ENCODE assay signal across 24 cellular contexts in the genomic region with DNA sequence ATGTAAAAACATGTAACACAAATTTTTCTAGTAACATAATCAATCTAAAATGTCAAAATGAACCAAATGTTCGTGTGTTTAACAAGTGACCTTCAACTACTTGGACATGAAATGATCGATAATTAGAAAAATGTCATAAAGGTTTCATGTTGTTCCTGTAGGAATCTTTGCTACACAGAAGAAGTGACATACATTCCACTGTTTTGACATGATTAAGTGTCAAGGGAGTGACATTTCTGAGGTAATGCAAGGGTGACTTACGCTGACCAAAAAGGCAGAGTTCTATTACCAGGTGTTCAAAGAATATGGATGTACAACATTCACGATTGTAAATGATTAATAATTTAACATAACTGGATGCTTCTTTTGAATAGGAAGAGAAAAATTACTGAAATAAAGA.
"Had no signal": no experiment of that assay in that cellular context is flagged by ENCODE, and none has a peak within 500 bp of the region (broad histone marks: within the 10 kb centered on the region; RNA-seq: fewer than 3 reads in every experiment).

No MANE protein-coding gene starts in this region.

- ATAC-seq: effector memory CD8-positive, alpha-beta T cell; esophagus mucosa; gastrocnemius medialis; heart right ventricle; left cardiac atrium; left lung; left ventricle myocardium superior; lower lobe of right lung; mucosa of descending colon; naive thymus-derived CD8-positive, alpha-beta T cell had no signal

- DNase-seq: cortex of kidney; effector CD8-positive, alpha-beta T cell; effector memory CD8-positive, alpha-beta T cell; endodermal cell; erythroblast; esophagus squamous epithelium; foreskin fibroblast; foreskin melanocyte; gastrocnemius medialis; glutamatergic neuron; head of caudate nucleus; heart right ventricle; hippocampal formation; left cardiac atrium; left lung; left ventricle myocardium superior; lower lobe of right lung; mesenchymal stem cell; mucosa of descending colon; naive B cell; naive thymus-derived CD8-positive, alpha-beta T cell had no signal

- H3K36me3 ChIP-seq: esophagus squamous epithelium, gastrocnemius medialis, heart right ventricle, left lung, lower lobe of right lung had no signal

- FAIRE-seq: keratinocyte had no signal

- H3K9me3 ChIP-seq: esophagus squamous epithelium, gastrocnemius medialis, heart right ventricle, left lung, lower lobe of right lung had no signal

- H3K27ac ChIP-seq: epithelial cell of prostate, esophagus squamous epithelium, gastrocnemius medialis, heart right ventricle, left lung, lower lobe of right lung had no signal

- H3K27me3 ChIP-seq: esophagus squamous epithelium, gastrocnemius medialis, heart right ventricle, left lung had no signal

- H3K4me1 ChIP-seq: esophagus squamous epithelium, gastrocnemius medialis, heart right ventricle, left lung, lower lobe of right lung had no signal

- H3K4me3 ChIP-seq: esophagus squamous epithelium, gastrocnemius medialis, heart right ventricle, left lung, lower lobe of right lung, mucosa of descending colon had no signal
